8 cellular contexts compared by ENCODE assay signal in the genomic region with DNA sequence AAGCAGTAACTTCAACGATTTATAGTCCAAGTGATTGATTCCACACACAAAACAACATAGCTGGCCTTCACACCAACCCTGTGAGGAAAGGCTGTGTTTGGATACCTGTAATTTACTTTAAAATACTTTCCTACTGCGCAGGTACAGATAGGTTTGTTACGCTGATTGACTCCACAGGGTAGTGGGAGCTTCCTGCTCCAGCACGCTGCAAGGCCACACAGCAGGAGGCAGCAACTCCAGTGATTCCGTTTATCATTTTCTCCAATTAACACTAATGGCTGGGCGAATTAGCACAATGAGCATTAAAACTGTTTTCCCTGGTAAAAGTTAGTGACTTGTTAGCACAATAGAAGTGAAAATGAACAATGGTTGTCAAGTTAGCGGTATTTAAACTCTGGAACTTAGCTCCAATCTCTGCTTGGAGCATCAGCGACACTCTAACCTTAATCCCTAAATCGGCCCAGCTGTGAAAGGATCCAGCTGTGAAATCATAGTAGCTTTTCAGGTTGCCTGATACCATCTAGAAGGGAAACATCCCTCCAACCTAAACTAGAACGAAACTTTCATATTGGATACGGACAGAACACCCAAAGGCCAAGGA. TPM values are rescaled to one million over a fixed set of nuclear protein-coding genes. Genes with fewer than 3 reads are reported as not detected.
DNase-seq lines count a peak whose midpoint lies in the region; ATAC-seq and TF ChIP-seq lines count a peak whose summit lies in the region.

No MANE protein-coding gene starts in this region.

- ATAC-seq in activated naive CD8-positive, alpha-beta T cell treated with anti-CD3 and anti-CD28 coated beads, Interleukin-2, amount 50 U/mL, for 24 hours = no peak
- ATAC-seq in sciatic nerve = no peak

- H3K27ac ChIP-seq in H9 (ENCODE audit: insufficient read length, low read depth, low read length) = no peak overlapping the region

- H3K9me3 ChIP-seq in H9 (ENCODE audit: control insufficient read depth, low read depth, low read length) = no peaks in the 10 kb centered on the region

- no peak overlapping the region for H3K56ac ChIP-seq in H9 (ENCODE audit: insufficient read length, low read depth, low read length)

- H3K14ac ChIP-seq in H9 (ENCODE audit: insufficient read depth, low read length) = no peak overlapping the region

- peaks cover 4% of the 10 kb centered on the region for H3K79me1 ChIP-seq in H9 (ENCODE audit: insufficient read depth, low read depth, low read length, poor library complexity, severe bottlenecking)

- DNase-seq in A172 (ENCODE audit: low spot score) (peak; percentile 16), H9 (peak; percentile 45), left kidney (ENCODE audit: low read depth, low spot score) (peak; percentile 30), type B pancreatic cell (ENCODE audit: extremely low spot score, unreplicated experiment) (no peak), NCI-H1694 treated with DMSO at 0.1 percent for 48 hours (lab: John Stamatoyannopoulos, UW) (no peak), NCI-H2029 treated with DMSO at 0.1 percent for 48 hours (lab: John Stamatoyannopoulos, UW) (no peak), sciatic nerve (ENCODE audit: low spot score) (no peak)
- no peak for DNase-seq in activated naive CD8-positive, alpha-beta T cell treated with anti-CD3 and anti-CD28 coated beads, Interleukin-2, amount 50 U/mL, for 24 hours

- H3K18ac ChIP-seq in H9 (ENCODE audit: insufficient read length, low read depth, low read length) = no peak overlapping the region

- H2BK120ac ChIP-seq in H9 (ENCODE audit: low read depth, low read length, poor library complexity, severe bottlenecking) = no peak overlapping the region

- no peak overlapping the region for H2AK5ac ChIP-seq in H9 (ENCODE audit: insufficient read length, low read length)

- H4K20me1 ChIP-seq in H9 (ENCODE audit: control insufficient read depth, insufficient read depth, insufficient read length) = no peaks in the 10 kb centered on the region

- H3K27me3 Mint-ChIP-seq in H9 (ENCODE audit: low read depth) (peaks cover 3% of the 10 kb centered on the region; the same call in 1 of the 2 replicates), type B pancreatic cell (no peaks in the 10 kb centered on the region)
- H3K27me3 Mint-ChIP-seq in activated naive CD8-positive, alpha-beta T cell treated with anti-CD3 and anti-CD28 coated beads, Interleukin-2, amount 50 U/mL, for 24 hours = no peaks in the 10 kb centered on the region

- no peak overlapping the region for H2BK15ac ChIP-seq in H9 (ENCODE audit: low read depth, low read length)

- H3K36me3 Mint-ChIP-seq in H9 (ENCODE audit: insufficient read depth in 1 of 3, low read depth in 3 of 3) (peaks cover 2 to 10% (median 3%) of the 10 kb centered on the region in 3 experiments; a peak in 6 of 7 replicates), type B pancreatic cell (peaks cover 3% of the 10 kb centered on the region)
- H3K36me3 Mint-ChIP-seq in activated naive CD8-positive, alpha-beta T cell treated with anti-CD3 and anti-CD28 coated beads, Interleukin-2, amount 50 U/mL, for 24 hours (ENCODE audit: low read depth) = peaks cover 13% of the 10 kb centered on the region

- H3K9ac ChIP-seq in H9 (ENCODE audit: extremely low read depth, insufficient read length, low read length) = peak overlapping the region; percentile 16

- H4K8ac ChIP-seq in H9 (replicated peaks; ENCODE audit: insufficient read length, low read depth, low read length) = no peak overlapping the region

- no peaks in the 10 kb centered on the region for H3K79me2 ChIP-seq in H9 (ENCODE audit: insufficient read depth, low read length)

- H3T11ph ChIP-seq in H9 (ENCODE audit: low read length) = no peak overlapping the region

- H3K27me3 ChIP-seq in H9 (ENCODE audit: insufficient read depth, low read length) = no peaks in the 10 kb centered on the region

- H2AFZ ChIP-seq in H9 (ENCODE audit: low read length) = no peak overlapping the region

- H3K27ac Mint-ChIP-seq in H9 = peak overlapping the region; percentile 71 to 85 (median 84); a peak in 5 of 7 replicates
- peak overlapping the region; percentile 96 for H3K27ac Mint-ChIP-seq in activated naive CD8-positive, alpha-beta T cell treated with anti-CD3 and anti-CD28 coated beads, Interleukin-2, amount 50 U/mL, for 24 hours
- peak overlapping the region; percentile 93 for H3K27ac Mint-ChIP-seq in type B pancreatic cell

- WGBS in H9 (ENCODE audit: extremely low coverage, insufficient read length, low lambda C conversion rate) = no CpG with 5 or more reads among the region's 11 CpGs

- H3K4me3 Mint-ChIP-seq in H9 = peak overlapping the region; percentile 90 to 92
- peak overlapping the region; percentile 87 for H3K4me3 Mint-ChIP-seq in activated naive CD8-positive, alpha-beta T cell treated with anti-CD3 and anti-CD28 coated beads, Interleukin-2, amount 50 U/mL, for 24 hours
- peak overlapping the region; percentile 89 for H3K4me3 Mint-ChIP-seq in type B pancreatic cell

- H3K4me1 Mint-ChIP-seq in H9 (peaks cover 23 to 25% of the 10 kb centered on the region in 2 experiments), type B pancreatic cell (ENCODE audit: unreplicated experiment) (peaks cover 19% of the 10 kb centered on the region)
- H3K4me1 Mint-ChIP-seq in activated naive CD8-positive, alpha-beta T cell treated with anti-CD3 and anti-CD28 coated beads, Interleukin-2, amount 50 U/mL, for 24 hours = peaks cover 50% of the 10 kb centered on the region

- 0 out of 2 replicates have a peak, but pooled peaks cover 2% of the 10 kb centered on the region for H3K4me1 ChIP-seq in H9 (ENCODE audit: insufficient read depth, low read length)

- H3K4me2 ChIP-seq in H9 (ENCODE audit: insufficient read depth, insufficient read length, low read length) = peak overlapping the region; percentile 82

- TF ChIP-seq CTCF in H9 (conservative IDR thresholded peaks at IDR 0.05) (no peak), type B pancreatic cell (conservative IDR thresholded peaks at IDR 0.05) (no peak)

- H4K5ac ChIP-seq in H9 (ENCODE audit: insufficient read length, low read depth, low read length) = no peak overlapping the region

- H3K9me3 Mint-ChIP-seq in H9 (peaks cover 0 to under 1% of the 10 kb centered on the region in 2 experiments; a peak in 2 of 5 replicates), type B pancreatic cell (no peaks in the 10 kb centered on the region)
- no peaks in the 10 kb centered on the region for H3K9me3 Mint-ChIP-seq in activated naive CD8-positive, alpha-beta T cell treated with anti-CD3 and anti-CD28 coated beads, Interleukin-2, amount 50 U/mL, for 24 hours

- H2BK12ac ChIP-seq in H9 (ENCODE audit: insufficient read length, low read depth, low read length) = no peak overlapping the region

- intact Hi-C loops in sciatic nerve (cut with DNase I) = loop anchor here (10.0 kb wide), 1 partner anchor 108 kb away; no protein-coding TSS in a partner anchor

- H4K91ac ChIP-seq in H9 (ENCODE audit: insufficient read length, low read depth, low read length) = no peak overlapping the region

- no peak overlapping the region for H2BK5ac ChIP-seq in H9 (ENCODE audit: insufficient read length, low read length)

- H3K23me2 ChIP-seq in H9 (ENCODE audit: insufficient read length, low read depth, low read length, poor library complexity, severe bottlenecking) = peaks cover 11% of the 10 kb centered on the region

- H3K23ac ChIP-seq in H9 (ENCODE audit: insufficient read length, low read depth, low read length) = no peak overlapping the region

- no peak overlapping the region for H2BK20ac ChIP-seq in H9 (ENCODE audit: low read depth, low read length, poor library complexity, severe bottlenecking)

- H3K4ac ChIP-seq in H9 (ENCODE audit: low read depth, low read length) = no peak overlapping the region

RNA-seq across cellular contexts. Expression of gene DCLRE1C, which starts 0.9 kb away (rescaled TPM):
- 13.3 and 14.4 TPM in 2 replicates for total RNA-seq in A172 (2014; rRNA removed; shearing (Covaris generic))
- total RNA-seq in H9 (2021) (11.9 and 15.2 TPM in 2 replicates), type B pancreatic cell (ENCODE audit: low replicate concordance) (10.1 and 15.0 TPM in 2 replicates), sciatic nerve (16.6 TPM)

RNA-seq across cellular contexts. Expression of gene MEIG1, which starts 6.2 kb away (rescaled TPM):
- 0.48 TPM in 1 of 2 replicates, not detected in the other for total RNA-seq in A172 (2014; rRNA removed; shearing (Covaris generic))
- 0.72 TPM in 1 of 2 replicates, not detected in the other for total RNA-seq in H9 (2021)
- 2.8 TPM in 1 of 2 replicates, not detected in the other for total RNA-seq in type B pancreatic cell (ENCODE audit: low replicate concordance)
- not detected for total RNA-seq in sciatic nerve

Comparison
In these comparisons a context has a peak if more than half of its experiments do, and no peak if none do; other contexts are left out.
1. DNase-seq: peak in A172 (single experiment), H9 (single experiment) and left kidney (single experiment); none in activated naive CD8-positive, alpha-beta T cell treated with anti-CD3 and anti-CD28 coated beads, Interleukin-2, amount 50 U/mL, for 24 hours (single experiment), type B pancreatic cell (single experiment), NCI-H1694 treated with DMSO at 0.1 percent for 48 hours (single experiment), NCI-H2029 treated with DMSO at 0.1 percent for 48 hours (single experiment) and sciatic nerve (single experiment).
2. Peak in every context shown above with its lines, with median percentiles within 50 percentile points of each other: H3K27ac Mint-ChIP-seq and H3K4me3 Mint-ChIP-seq.